ENCODE assay signal across 22 cellular contexts in the genomic region with DNA sequence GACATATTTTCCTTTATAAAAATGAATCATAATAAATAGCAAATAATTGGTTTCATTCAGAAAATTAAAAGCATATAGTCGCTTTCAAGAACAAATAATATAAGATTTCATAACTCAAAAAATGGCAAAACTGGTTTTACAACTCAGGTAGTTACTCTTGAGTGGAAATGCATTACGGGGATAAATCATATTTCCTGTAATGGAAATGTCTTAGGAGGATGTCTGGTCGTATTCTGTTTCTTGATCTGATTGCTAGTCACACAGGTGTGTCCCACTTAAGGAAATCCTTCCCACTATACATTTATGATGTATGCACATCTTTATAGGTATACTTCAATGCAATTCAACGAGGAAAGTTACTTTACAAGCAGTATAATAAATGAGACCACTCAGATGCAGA. TPM values are rescaled to one million over a fixed set of nuclear protein-coding genes. Genes with fewer than 3 reads are reported as not detected.
"Had no signal": no experiment of that assay in that cellular context is flagged by ENCODE, and none has a peak within 500 bp of the region (broad histone marks: within the 10 kb centered on the region; RNA-seq: fewer than 3 reads in every experiment).

No MANE protein-coding gene starts in this region.

- H3K4me3 Mint-ChIP-seq: activated CD4-positive, alpha-beta memory T cell treated with anti-CD3 and anti-CD28 coated beads for 36 hours; activated naive CD4-positive, alpha-beta T cell treated with anti-CD3 and anti-CD28 coated beads for 36 hours; activated naive CD8-positive, alpha-beta T cell treated with anti-CD3 and anti-CD28 coated beads, Interleukin-2, amount 10 ng/mL, durations not matched to agents 7 days and 5 days; activated T-cell treated with anti-CD3 and anti-CD28 coated beads, Interleukin-2, amount 50 U/mL, for 72 hours; naive thymus-derived CD8-positive, alpha-beta T cell; neural progenitor cell; T-helper 17 cell had no signal

- H3K4me1 ChIP-seq: neural progenitor cell had no signal

- H3K9me3 Mint-ChIP-seq: activated CD4-positive, alpha-beta memory T cell treated with anti-CD3 and anti-CD28 coated beads for 36 hours; activated naive CD4-positive, alpha-beta T cell treated with anti-CD3 and anti-CD28 coated beads for 36 hours; activated naive CD8-positive, alpha-beta T cell treated with anti-CD3 and anti-CD28 coated beads, Interleukin-2, amount 10 ng/mL, durations not matched to agents 7 days and 5 days; activated T-cell treated with anti-CD3 and anti-CD28 coated beads, Interleukin-2, amount 50 U/mL, for 72 hours; naive thymus-derived CD8-positive, alpha-beta T cell; neural progenitor cell had no signal

- H3K9ac ChIP-seq: neural progenitor cell had no signal

- DNase-seq: activated CD4-positive, alpha-beta memory T cell treated with anti-CD3 and anti-CD28 coated beads for 36 hours; activated CD4-positive, alpha-beta T cell treated with anti-CD3 and anti-CD28 coated beads for 48 hours; activated CD4-positive, CD25-positive, alpha-beta regulatory T cell; activated effector memory CD4-positive, alpha-beta T cell treated with Interleukin-2 at 50 U/mL for 16 hours; activated naive CD4-positive, alpha-beta T cell treated with anti-CD3 and anti-CD28 coated beads for 36 hours; activated naive CD8-positive, alpha-beta T cell treated with anti-CD3 and anti-CD28 coated beads, Interleukin-2, amount 10 ng/mL, durations not matched to agents 7 days and 5 days; activated T-cell treated with anti-CD3 and anti-CD28 coated beads, Interleukin-2, amount 50 U/mL, for 72 hours; amniotic stem cell; cerebellar nuclear complex; erythroblast; foreskin melanocyte; naive thymus-derived CD8-positive, alpha-beta T cell; retina; stimulated activated CD4-positive, alpha-beta T cell treated with anti-CD3 and anti-CD28 coated beads, Interleukin-4, amount 100 ng/mL, for 24 hours; stimulated activated naive CD4-positive, alpha-beta T cell treated with Interleukin-2 at 50 U/mL for 16 hours; SW 1271; T-helper 17 cell; upper lobe of right lung had no signal

- H3K36me3 Mint-ChIP-seq: activated CD4-positive, alpha-beta memory T cell treated with anti-CD3 and anti-CD28 coated beads for 36 hours; naive thymus-derived CD8-positive, alpha-beta T cell; neural progenitor cell had no signal

- ATAC-seq: activated T-cell treated with anti-CD3 and anti-CD28 coated beads, Interleukin-2, amount 50 U/mL, for 72 hours; naive thymus-derived CD8-positive, alpha-beta T cell; T-helper 17 cell; upper lobe of right lung had no signal

- H3K36me3 ChIP-seq: neural progenitor cell, thoracic aorta, upper lobe of right lung had no signal

- H3K4me3 ChIP-seq: lung, neural progenitor cell, thoracic aorta, upper lobe of right lung had no signal

- H3K9me3 ChIP-seq: thoracic aorta, upper lobe of right lung had no signal

- H3K27ac Mint-ChIP-seq: activated CD4-positive, alpha-beta memory T cell treated with anti-CD3 and anti-CD28 coated beads for 36 hours; activated naive CD4-positive, alpha-beta T cell treated with anti-CD3 and anti-CD28 coated beads for 36 hours; activated naive CD8-positive, alpha-beta T cell treated with anti-CD3 and anti-CD28 coated beads, Interleukin-2, amount 10 ng/mL, durations not matched to agents 7 days and 5 days; activated T-cell treated with anti-CD3 and anti-CD28 coated beads, Interleukin-2, amount 50 U/mL, for 72 hours; neural progenitor cell; T-helper 17 cell had no signal

- H3K27ac ChIP-seq: neural progenitor cell, thoracic aorta, upper lobe of right lung had no signal

- H3K4me1 Mint-ChIP-seq: activated naive CD8-positive, alpha-beta T cell treated with anti-CD3 and anti-CD28 coated beads, Interleukin-2, amount 10 ng/mL, durations not matched to agents 7 days and 5 days; naive thymus-derived CD8-positive, alpha-beta T cell; T-helper 17 cell had no signal

- H3K27me3 ChIP-seq: neural progenitor cell, upper lobe of right lung had no signal

RNA-seq across cellular contexts. Expression of a gene that starts 20.7 kb away (rescaled TPM):
- total RNA-seq: activated CD4-positive, alpha-beta memory T cell treated with anti-CD3 and anti-CD28 coated beads for 36 hours; activated naive CD4-positive, alpha-beta T cell treated with anti-CD3 and anti-CD28 coated beads for 36 hours; activated naive CD8-positive, alpha-beta T cell treated with anti-CD3 and anti-CD28 coated beads, Interleukin-2, amount 10 ng/mL, durations not matched to agents 7 days and 5 days; activated T-cell treated with anti-CD3 and anti-CD28 coated beads, Interleukin-2, amount 50 U/mL, for 72 hours; lung; naive thymus-derived CD8-positive, alpha-beta T cell; omental fat pad; T-helper 17 cell; thoracic aorta had no signal
- polyA plus RNA-seq: naive thymus-derived CD8-positive, alpha-beta T cell had no signal
